In genomic region chr12:96687719-96688118, GRCh38 we compare ENCODE assay signal across 28 cellular contexts.
"Had no signal": no experiment of that assay in that cellular context is flagged by ENCODE, and none has a peak within 500 bp of the region (broad histone marks: within the 10 kb centered on the region; RNA-seq: fewer than 3 reads in every experiment).

No MANE protein-coding gene starts in this region.

- H2AFZ ChIP-seq: neural progenitor cell had no signal

- H3K9ac ChIP-seq: neural progenitor cell had no signal

- H3K27ac ChIP-seq: epithelial cell of prostate, esophagus squamous epithelium, gastrocnemius medialis, neural progenitor cell, spleen, tibial nerve, WERI-Rb-1 had no signal

- H3K4me3 ChIP-seq: esophagus squamous epithelium, gastrocnemius medialis, neural progenitor cell, spleen, tibial nerve had no signal

- H3K36me3 ChIP-seq: esophagus squamous epithelium, gastrocnemius medialis, neural progenitor cell, spleen, tibial nerve, WERI-Rb-1 had no signal

- ATAC-seq: activated CD4-positive, CD25-positive, alpha-beta regulatory T cell treated with anti-CD3 and anti-CD28 coated beads, Interleukin-2, amount 50 U/mL, for 24 hours; activated T-cell treated with anti-CD3 and anti-CD28 coated beads, Interleukin-2, amount 50 U/mL, for 4 hours; activated T-helper 17 cell treated with anti-CD3 and anti-CD28 coated beads, Interleukin-2, amount 50 U/mL, for 72 hours; gastrocnemius medialis; left colon; natural killer cell had no signal

- H3K27me3 ChIP-seq: esophagus squamous epithelium, gastrocnemius medialis, neural progenitor cell, tibial nerve had no signal

- H3K4me1 ChIP-seq: esophagus squamous epithelium, gastrocnemius medialis, neural progenitor cell, spleen, tibial nerve had no signal

- H3K4me2 ChIP-seq: neural progenitor cell had no signal

- H3K9me3 ChIP-seq: esophagus squamous epithelium, gastrocnemius medialis, tibial nerve had no signal

- DNase-seq: activated CD4-positive, alpha-beta memory T cell treated with anti-CD3 and anti-CD28 coated beads, Interleukin-2, amount 10 ng/mL, durations not matched to agents 7 days and 5 days; activated CD4-positive, alpha-beta T cell treated with anti-CD3 and anti-CD28 coated beads for 48 hours; activated gamma-delta T cell treated with Interleukin-2 at 50 U/mL for 16 hours; activated naive CD4-positive, alpha-beta T cell treated with anti-CD3 and anti-CD28 coated beads, Interleukin-2, amount 50 U/mL, for 16 hours; activated T-cell treated with anti-CD3 and anti-CD28 coated beads, Interleukin-2, amount 50 U/mL, for 4 hours; amniotic stem cell; central memory CD4-positive, alpha-beta T cell; effector CD4-positive, alpha-beta T cell; esophagus squamous epithelium; gastrocnemius medialis; head of caudate nucleus; hippocampal formation; immature natural killer cell; kidney; left colon; mesendoderm; natural killer cell; occipital lobe; right cardiac atrium; spleen; stimulated activated CD4-positive, alpha-beta T cell treated with anti-CD3 and anti-CD28 coated beads, Interleukin-2, amount 100 ng/mL, for 48 hours; stimulated activated naive CD4-positive, alpha-beta T cell treated with Interleukin-2 at 50 U/mL for 16 hours; WERI-Rb-1 had no signal
